18 cellular contexts compared by ENCODE assay signal in the genomic region with DNA sequence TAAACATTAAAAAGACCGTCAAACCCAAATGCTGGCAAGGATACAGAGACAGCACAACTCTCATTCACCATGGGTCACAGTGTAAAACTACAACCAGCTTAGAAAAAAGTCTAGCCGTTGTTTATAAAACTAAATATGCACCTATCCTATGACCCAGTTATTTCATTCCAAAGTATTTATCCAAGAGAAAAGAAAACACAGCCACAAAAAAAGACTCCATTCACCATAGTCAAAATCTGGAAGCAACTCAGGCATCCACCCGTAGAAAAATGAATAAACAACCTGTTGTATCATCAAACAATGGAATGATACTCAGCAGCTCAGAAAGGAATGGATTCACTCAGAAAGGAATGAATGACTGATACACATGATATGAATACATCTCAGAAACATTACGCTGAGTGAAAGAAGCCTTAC. TPM values are rescaled to one million over a fixed set of nuclear protein-coding genes. Genes with fewer than 3 reads are reported as not detected.
A peak's percentile ranks its signal among the peaks of the same experiment; 100 is the strongest.
DNase-seq lines count a peak whose midpoint lies in the region; ATAC-seq and TF ChIP-seq lines count a peak whose summit lies in the region.
"Had no signal": no experiment of that assay in that cellular context is flagged by ENCODE, and none has a peak within 500 bp of the region (broad histone marks: within the 10 kb centered on the region; RNA-seq: fewer than 3 reads in every experiment).

No MANE protein-coding gene starts in this region.

- no peak for ATAC-seq in GM18868 (IDR thresholded peaks at IDR 0.05; ENCODE audit: unreplicated experiment)

- H3K9ac ChIP-seq in adipocyte (ENCODE audit: low read length) = no peak overlapping the region
- H3K9ac ChIP-seq: neural progenitor cell had no signal

- in situ Hi-C loops in Caki2 (cut with HindIII; ENCODE audit: low pct_unique_long_range_greater_than_20kb, low sequenced_read_pairs) = no loop called here
- in situ Hi-C loops in KBM-7 (cut with MboI; ENCODE audit: low pct_unique_long_range_greater_than_20kb, low sequenced_read_pairs) = no loop called here

- H3K36me3 ChIP-seq in adipocyte (ENCODE audit: control insufficient read depth, insufficient read depth, low read length, severe bottlenecking) = no peaks in the 10 kb centered on the region
- no peaks in the 10 kb centered on the region for H3K36me3 ChIP-seq in neutrophil
- H3K36me3 ChIP-seq: neural progenitor cell, Peyer's patch had no signal

- H3K9me3 ChIP-seq in adipocyte (ENCODE audit: control insufficient read depth, low read length) (no peaks in the 10 kb centered on the region), neutrophil (no peaks in the 10 kb centered on the region)
- H3K9me3 ChIP-seq: Peyer's patch had no signal

- H3K27me3 ChIP-seq in adipocyte (replicated peaks; ENCODE audit: control insufficient read depth, insufficient read depth, low read length) (no peaks in the 10 kb centered on the region), neutrophil (no peaks in the 10 kb centered on the region)
- H3K27me3 ChIP-seq: neural progenitor cell, Peyer's patch had no signal

- no peak for TF ChIP-seq CTCF in neutrophil (IDR thresholded peaks at IDR 0.05)

- DNase-seq in Caki2 (ENCODE audit: low read depth) (peak; percentile 91), adipocyte (ENCODE audit: low read depth) (peak; percentile 51), fibroblast of gingiva (ENCODE audit: low read depth) (peak; percentile 66), KBM-7 (no peak), H4 (ENCODE audit: low spot score) (no peak)
- DNase-seq in activated CD4-positive, alpha-beta T cell treated with anti-CD3 and anti-CD28 coated beads, Interleukin-2, amount 50 U/mL, for 4 hours = no peak
- DNase-seq: activated CD4-positive, CD25-positive, alpha-beta regulatory T cell treated with anti-CD3 and anti-CD28 coated beads, Interleukin-2, amount 50 U/mL, for 72 hours; H9; KG1; NCI-H146; NCI-H69; Peyer's patch; T-helper 1 cell had no signal

- H3K4me1 ChIP-seq in adipocyte (ENCODE audit: control insufficient read depth, insufficient read depth, low read length) (no peaks in the 10 kb centered on the region), neutrophil (ENCODE audit: control insufficient read depth in 1 of 2, insufficient read depth in 1 of 2, low read depth in 1 of 2, low read length in 1 of 2) (peaks cover 51 to 59% of the 10 kb centered on the region in 2 experiments)
- H3K4me1 ChIP-seq: neural progenitor cell had no signal

- H3K4me3 ChIP-seq in adipocyte (ENCODE audit: low read length) (no peak overlapping the region), neutrophil (ENCODE audit: low read depth in 1 of 2, low read length in 1 of 2) (no peak overlapping the region)
- H3K4me3 ChIP-seq: lung, neural progenitor cell, Peyer's patch, smooth muscle cell had no signal

- peak overlapping the region; percentile 65 for H3K27ac ChIP-seq in neutrophil
- H3K27ac ChIP-seq: neural progenitor cell, Peyer's patch had no signal

RNA-seq across cellular contexts. Expression of a gene that starts 28.6 kb away (rescaled TPM):
- 6.4 and 12.2 TPM in 2 replicates for total RNA-seq in Caki2 (2014; rRNA removed; shearing (Covaris generic); ENCODE audit: low replicate concordance)
- total RNA-seq in H4 (2014; rRNA removed; shearing (Covaris generic)) = 14.4 and 19.0 TPM in 2 replicates

Comparison
In these comparisons a context has a peak if more than half of its experiments do, and no peak if none do; other contexts are left out.
1. DNase-seq: peak in Caki2 (single experiment), adipocyte (single experiment) and fibroblast of gingiva (single experiment); none in KBM-7 (single experiment), activated CD4-positive, alpha-beta T cell treated with anti-CD3 and anti-CD28 coated beads, Interleukin-2, amount 50 U/mL, for 4 hours (0 of 2) and H4 (single experiment).